ENCODE assay signal across 24 cellular contexts in the genomic region with DNA sequence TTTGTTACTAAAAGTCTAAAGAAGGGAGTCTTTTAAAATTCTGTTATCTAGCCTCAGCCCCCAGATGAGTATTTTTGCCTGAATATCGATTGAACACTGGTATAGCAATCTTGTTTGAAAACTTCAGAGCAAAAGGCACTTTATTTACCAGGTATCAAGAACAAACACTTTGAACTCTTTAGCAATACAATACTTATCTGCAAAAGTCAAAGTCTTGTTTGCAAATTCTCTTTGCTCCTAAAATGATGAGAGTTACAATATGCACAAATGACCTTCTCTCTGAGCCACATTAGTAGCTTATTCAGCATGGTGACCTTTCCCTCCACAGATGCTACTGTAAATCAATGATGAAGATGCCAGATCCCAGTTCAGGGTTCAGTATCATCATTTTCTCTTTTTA.
DNase-seq lines count a peak whose midpoint lies in the region; ATAC-seq, FAIRE-seq and TF ChIP-seq lines count a peak whose summit lies in the region.
"Had no signal": no experiment of that assay in that cellular context is flagged by ENCODE, and none has a peak within 500 bp of the region (broad histone marks: within the 10 kb centered on the region; RNA-seq: fewer than 3 reads in every experiment).

No MANE protein-coding gene starts in this region.

- H3K4me3 ChIP-seq in GM23338: no peak overlapping the region
- H3K4me3 ChIP-seq in HepG2 (replicated peaks in 1 of 3; ENCODE audit: insufficient read depth in 1 of 3, low read depth in 2 of 3, low read length in 3 of 3): no peak overlapping the region
- H3K4me3 ChIP-seq in right lobe of liver: no peak overlapping the region
- no peak overlapping the region for H3K4me3 ChIP-seq in psoas muscle
- H3K4me3 ChIP-seq: A549; BLaER1 treated with 17β-estradiol and CSF1 and Interleukin-3, amounts not matched to agents 10 nM and 100 nM; GM12878 had no signal

- H3K27me3 ChIP-seq in GM23338 (ENCODE audit: insufficient read depth): no peaks in the 10 kb centered on the region
- no peaks in the 10 kb centered on the region; a peak in 1 of 5 replicates for H3K27me3 ChIP-seq in HepG2 (ENCODE audit: control insufficient read depth in 1 of 2, insufficient read depth in 2 of 2, low read length in 2 of 2)
- no peaks in the 10 kb centered on the region for H3K27me3 ChIP-seq in right lobe of liver
- no peaks in the 10 kb centered on the region for H3K27me3 ChIP-seq in psoas muscle (ENCODE audit: insufficient read depth in 3 of 3, low read length in 2 of 3)
- H3K27me3 ChIP-seq: BLaER1 treated with 17β-estradiol and CSF1 and Interleukin-3, amounts not matched to agents 10 nM and 100 nM had no signal

- CTCF ChIA-PET in HepG2 (lab: Yijun Ruan, JAX; ENCODE audit: low intra/inter-chr PET ratio, low total read pairs): no interaction called here

- TF ChIP-seq POLR2A in HepG2 (IDR thresholded peaks at IDR 0.05; ENCODE audit: insufficient read depth in 1 of 2, low read depth in 2 of 2, low read length in 2 of 2) (no peak), right lobe of liver (IDR thresholded peaks at IDR 0.05) (no peak), erythroblast (IDR thresholded peaks at IDR 0.05; ENCODE audit: low read length) (no peak)

- POLR2A ChIA-PET in HepG2 (lab: Yijun Ruan, JAX): no interaction called here

- H3K9me3 ChIP-seq in HepG2 (ENCODE audit: low read length): peaks cover 59% of the 10 kb centered on the region
- peaks cover 0 to 6% (median 0%) of the 10 kb centered on the region in 4 donors for H3K9me3 ChIP-seq in right lobe of liver
- H3K9me3 ChIP-seq in psoas muscle: peaks cover 3% of the 10 kb centered on the region
- H3K9me3 ChIP-seq: A549; BLaER1 treated with 17β-estradiol and CSF1 and Interleukin-3, amounts not matched to agents 10 nM and 100 nM; Caco-2 had no signal

- FAIRE-seq in HepG2 (lab: Jason Lieb, UNC): no peak
- FAIRE-seq: A549, D721Med, G401.6, GM12878, GM12892, GM18507 had no signal

- H3K4me2 ChIP-seq in GM23338 (no peak overlapping the region), HepG2 (ENCODE audit: low read depth, low read length) (no peak overlapping the region)
- H3K4me2 ChIP-seq: A549; BLaER1 treated with 17β-estradiol and CSF1 and Interleukin-3, amounts not matched to agents 10 nM and 100 nM had no signal

- TF ChIP-seq CTCF in GM23338 (conservative IDR thresholded peaks at IDR 0.05; ENCODE audit: low read depth in 2 of 2) (no peak), HepG2 (CRISPR knock-in tag; IDR thresholded peaks at IDR 0.05) (no peak), right lobe of liver (IDR thresholded peaks at IDR 0.05) (no peak), GM10266 (IDR thresholded peaks at IDR 0.05; ENCODE audit: control insufficient read depth, insufficient read depth, low read depth, missing control alignments) (no peak), psoas muscle (IDR thresholded peaks at IDR 0.05) (no peak)

- no peak overlapping the region for H3K27ac Mint-ChIP-seq in GM23338
- H3K27ac Mint-ChIP-seq: B cell; CD4-positive, alpha-beta T cell; CD8-positive, alpha-beta T cell had no signal

- H2AFZ ChIP-seq in GM23338: peak overlapping the region; percentile 19; the same call in 1 of the 2 replicates
- H2AFZ ChIP-seq in HepG2 (ENCODE audit: low read length): no peak overlapping the region

- no peak for TF ChIP-seq RAD21 in HepG2 (CRISPR knock-in tag; IDR thresholded peaks at IDR 0.05)

- H3K9me3 Mint-ChIP-seq in GM23338: peaks cover 11% of the 10 kb centered on the region; the same call in 1 of the 3 replicates

- peak in 1 of 2 experiments; percentile 64; a peak in 1 of 4 replicates for TF ChIP-seq EP300 in HepG2 (IDR thresholded peaks at IDR 0.05; ENCODE audit: low read depth in 2 of 2, low read length in 2 of 2)
- no peak for TF ChIP-seq EP300 in HepG2 (CRISPR knock-in tag; IDR thresholded peaks at IDR 0.05; ENCODE audit: borderline replicate concordance)

- H3K36me3 ChIP-seq in GM23338 (ENCODE audit: insufficient read depth): no peaks in the 10 kb centered on the region
- no peaks in the 10 kb centered on the region for H3K36me3 ChIP-seq in HepG2 (replicated peaks in 1 of 2; ENCODE audit: control insufficient read depth in 1 of 2, insufficient read depth in 2 of 2, low read length in 2 of 2)
- H3K36me3 ChIP-seq in right lobe of liver: no peaks in the 10 kb centered on the region
- no peaks in the 10 kb centered on the region for H3K36me3 ChIP-seq in psoas muscle (ENCODE audit: insufficient read depth in 1 of 2, low read depth in 1 of 2)
- H3K36me3 ChIP-seq: BLaER1 treated with 17β-estradiol and CSF1 and Interleukin-3, amounts not matched to agents 10 nM and 100 nM had no signal

- in situ Hi-C loops in HepG2 (cut with HindIII; ENCODE audit: extremely low pct_ligation_motif_present, low pct_unique_long_range_greater_than_20kb): no loop called here

- BruUV-seq in HepG2 (replicated peaks; lab: Mats Ljungman, UMichigan): no TSS peak

- H3K4me1 Mint-ChIP-seq in GM23338: no peaks in the 10 kb centered on the region
- H3K4me1 Mint-ChIP-seq: B cell had no signal

- peaks cover 9% of the 10 kb centered on the region; the same call in 1 of the 3 replicates for H3K36me3 Mint-ChIP-seq in GM23338 (ENCODE audit: low read depth)
- H3K36me3 Mint-ChIP-seq: CD8-positive, alpha-beta T cell had no signal

- H4K20me1 ChIP-seq in GM23338 (replicated peaks; ENCODE audit: insufficient read depth) (no peaks in the 10 kb centered on the region), HepG2 (ENCODE audit: insufficient read depth, low read length) (no peaks in the 10 kb centered on the region)
- H4K20me1 ChIP-seq: BLaER1 treated with 17β-estradiol and CSF1 and Interleukin-3, amounts not matched to agents 10 nM and 100 nM had no signal

- peaks cover 2% of the 10 kb centered on the region for H3K27me3 Mint-ChIP-seq in GM23338 (ENCODE audit: insufficient read depth, low read depth, poor library complexity)
- H3K27me3 Mint-ChIP-seq: B cell; CD4-positive, alpha-beta T cell had no signal

- WGBS in HepG2 (ENCODE audit: low lambda C conversion rate): 0% methylated on average over 1 of the region's 1 CpG
- 24% methylated on average over 1 of the region's 1 CpG for WGBS in right lobe of liver (ENCODE audit: insufficient coverage, low coverage, low lambda C conversion rate, missing lambda C conversion rate)
- WGBS in psoas muscle, 3 donors: 58 to 78% (median 72%) methylated on average over 1 of the region's 1 CpG

- no peaks in the 10 kb centered on the region for H3F3A ChIP-seq in GM23338 (replicated peaks; ENCODE audit: low read depth)

- H3K4me3 Mint-ChIP-seq in GM23338: no peak overlapping the region
- H3K4me3 Mint-ChIP-seq: B cell; CD4-positive, alpha-beta T cell; CD8-positive, alpha-beta T cell had no signal

- DNase-seq in GM23338 (ENCODE audit: low spot score) (no peak), left kidney (ENCODE audit: low read depth, low spot score) (peak; percentile 7), HepG2 (ENCODE audit: low spot score) (peak; percentile 1), right lobe of liver (no peak), GM10266 (ENCODE audit: extremely low spot score) (no peak), erythroblast (lab: John Stamatoyannopoulos, UW) (no peak), psoas muscle (no peak)
- DNase-seq: AML-193; Caco-2; Calu3; CD4-positive, alpha-beta T cell; CD8-positive, alpha-beta T cell; DMS79 treated with DMSO at 0.1 percent for 48 hours; GF-D8 had no signal

- intact Hi-C loops in HepG2 (cut with micrococcal nuclease; ENCODE audit: unreplicated experiment): no loop called here
- intact Hi-C loops in right lobe of liver (cut with DNase I): no loop called here
- intact Hi-C loops in psoas muscle (cut with DNase I): no loop called here

- ATAC-seq in GM23338: no peak
- ATAC-seq in HepG2: peak; percentile 95
- peak; percentile 63 to 88 (median 79) for ATAC-seq in right lobe of liver
- ATAC-seq in psoas muscle: no peak
- ATAC-seq: A549; CD8-positive, alpha-beta T cell; GM12878 had no signal

- no peaks in the 10 kb centered on the region for H3K79me2 ChIP-seq in GM23338 (replicated peaks; ENCODE audit: insufficient read depth)
- no peaks in the 10 kb centered on the region for H3K79me2 ChIP-seq in HepG2 (ENCODE audit: insufficient read depth, low read length)

- H3K9me2 ChIP-seq in GM23338 (ENCODE audit: insufficient read depth): no peaks in the 10 kb centered on the region

- H3K4me1 ChIP-seq in GM23338 (ENCODE audit: insufficient read depth): no peaks in the 10 kb centered on the region
- no peaks in the 10 kb centered on the region for H3K4me1 ChIP-seq in HepG2 (ENCODE audit: insufficient read depth, low read length)
- peaks cover 0 to 27% (median 4%) of the 10 kb centered on the region in 4 donors for H3K4me1 ChIP-seq in right lobe of liver
- H3K4me1 ChIP-seq in psoas muscle: no peaks in the 10 kb centered on the region
- H3K4me1 ChIP-seq: A549; BLaER1 treated with 17β-estradiol and CSF1 and Interleukin-3, amounts not matched to agents 10 nM and 100 nM; Caco-2 had no signal

- no peak overlapping the region for H3K27ac ChIP-seq in GM23338 (ENCODE audit: low read depth)
- no peak overlapping the region for H3K27ac ChIP-seq in HepG2 (ENCODE audit: extremely low read length, insufficient read depth, low read length)
- H3K27ac ChIP-seq in right lobe of liver: no peak overlapping the region
- H3K27ac ChIP-seq in psoas muscle: no peak overlapping the region
- H3K27ac ChIP-seq: 22Rv1; A549; BLaER1 treated with 17β-estradiol and CSF1 and Interleukin-3, amounts not matched to agents 10 nM and 100 nM; C4-2B had no signal

- H3K9ac ChIP-seq in HepG2 (ENCODE audit: insufficient read depth, low read depth, low read length): no peak overlapping the region
- H3K9ac ChIP-seq: BLaER1 treated with 17β-estradiol and CSF1 and Interleukin-3, amounts not matched to agents 10 nM and 100 nM had no signal

TF ChIP-seq in HepG2, 621 proteins besides CTCF, POLR2A, EP300 and RAD21 (continues in another document):
- TF ChIP-seq, protein P1, sequence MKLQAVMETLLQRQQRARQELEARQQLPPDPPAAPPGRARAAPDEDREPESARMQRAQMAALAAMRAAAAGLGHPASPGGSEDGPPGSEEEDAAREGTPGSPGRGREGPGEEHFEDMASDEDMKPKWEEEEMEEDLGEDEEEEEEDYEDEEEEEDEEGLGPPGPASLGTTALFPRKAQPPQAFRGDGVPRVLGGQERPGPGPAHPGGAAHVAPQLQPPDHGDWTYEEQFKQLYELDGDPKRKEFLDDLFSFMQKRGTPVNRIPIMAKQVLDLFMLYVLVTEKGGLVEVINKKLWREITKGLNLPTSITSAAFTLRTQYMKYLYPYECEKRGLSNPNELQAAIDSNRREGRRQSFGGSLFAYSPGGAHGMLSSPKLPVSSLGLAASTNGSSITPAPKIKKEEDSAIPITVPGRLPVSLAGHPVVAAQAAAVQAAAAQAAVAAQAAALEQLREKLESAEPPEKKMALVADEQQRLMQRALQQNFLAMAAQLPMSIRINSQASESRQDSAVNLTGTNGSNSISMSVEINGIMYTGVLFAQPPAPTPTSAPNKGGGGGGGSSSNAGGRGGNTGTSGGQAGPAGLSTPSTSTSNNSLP (IDR thresholded peaks at IDR 0.05; ENCODE audit: low read depth, low read length): peak; percentile 70; the same call in 1 of the 2 replicates
- TF ChIP-seq RFXAP (CRISPR knock-in tag; IDR thresholded peaks at IDR 0.05; ENCODE audit: borderline replicate concordance): no peak
- TF ChIP-seq MED8 (CRISPR knock-in tag; IDR thresholded peaks at IDR 0.05; ENCODE audit: insufficient replicate concordance): no peak

Comparison
In these comparisons a context has a peak if more than half of its experiments do, and no peak if none do; other contexts are left out.
1. DNase-seq: peak in left kidney (single experiment) and HepG2 (single experiment); none in GM23338 (single experiment), right lobe of liver (0 of 3), GM10266 (single experiment), erythroblast (0 of 2) and psoas muscle (0 of 2).
2. ATAC-seq: peak in HepG2 (single experiment) and right lobe of liver (4 of 4); none in GM23338 (single experiment) and psoas muscle (0 of 4).